ENCODE assay signal across 1 cellular context in the genomic region with DNA sequence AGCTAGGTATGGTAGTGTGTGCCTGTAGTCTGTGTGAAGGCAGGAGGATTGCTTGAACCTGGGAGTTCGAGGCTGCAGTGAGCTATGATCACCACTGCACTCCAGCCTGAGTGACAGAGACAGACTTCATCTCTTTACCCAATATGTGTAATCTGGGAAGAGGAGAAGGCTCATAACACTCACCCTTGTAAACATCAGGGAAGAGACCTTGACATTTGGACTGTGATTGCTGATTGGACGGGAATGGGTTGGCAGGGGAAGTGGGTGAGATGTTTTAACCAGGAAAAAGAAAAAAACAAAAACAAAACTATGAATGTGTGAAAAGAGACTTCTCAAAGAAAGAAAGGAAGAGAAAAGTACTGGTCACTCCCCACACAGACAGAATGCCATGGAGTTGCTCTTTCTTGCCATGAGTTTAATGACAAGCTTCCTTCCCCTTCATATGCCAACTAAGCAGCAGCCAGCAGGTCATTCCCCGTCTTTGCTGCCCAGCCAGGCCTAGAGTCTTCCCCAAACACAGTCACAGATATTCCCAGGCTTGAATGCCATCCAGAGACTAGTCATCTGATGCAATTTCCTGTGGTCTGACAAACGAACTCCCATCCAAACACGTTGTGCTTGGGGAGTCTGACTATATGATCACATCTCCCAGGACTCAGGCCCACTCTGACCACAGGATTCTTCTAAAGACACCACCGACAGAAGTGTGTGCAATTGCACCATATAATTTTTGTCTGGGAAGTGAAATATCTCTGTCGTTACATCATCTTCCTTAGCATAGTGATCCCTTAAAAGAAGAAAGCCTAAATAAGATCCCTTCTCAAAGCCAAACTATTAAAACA.
TF ChIP-seq lines count a peak whose summit lies in the region.

No MANE protein-coding gene starts in this region.

TF ChIP-seq in GM12878, 131 proteins besides CTCF, POLR2A, EP300 and RAD21:
- TF ChIP-seq PKNOX1 (IDR thresholded peaks at IDR 0.05) (0 out of 2 replicates have a peak, but pooled peaks have one; percentile 18), NFYA (IDR thresholded peaks at IDR 0.05; ENCODE audit: borderline replicate concordance, low read depth, low read length) (no peak)
- TF ChIP-seq, protein P1, sequence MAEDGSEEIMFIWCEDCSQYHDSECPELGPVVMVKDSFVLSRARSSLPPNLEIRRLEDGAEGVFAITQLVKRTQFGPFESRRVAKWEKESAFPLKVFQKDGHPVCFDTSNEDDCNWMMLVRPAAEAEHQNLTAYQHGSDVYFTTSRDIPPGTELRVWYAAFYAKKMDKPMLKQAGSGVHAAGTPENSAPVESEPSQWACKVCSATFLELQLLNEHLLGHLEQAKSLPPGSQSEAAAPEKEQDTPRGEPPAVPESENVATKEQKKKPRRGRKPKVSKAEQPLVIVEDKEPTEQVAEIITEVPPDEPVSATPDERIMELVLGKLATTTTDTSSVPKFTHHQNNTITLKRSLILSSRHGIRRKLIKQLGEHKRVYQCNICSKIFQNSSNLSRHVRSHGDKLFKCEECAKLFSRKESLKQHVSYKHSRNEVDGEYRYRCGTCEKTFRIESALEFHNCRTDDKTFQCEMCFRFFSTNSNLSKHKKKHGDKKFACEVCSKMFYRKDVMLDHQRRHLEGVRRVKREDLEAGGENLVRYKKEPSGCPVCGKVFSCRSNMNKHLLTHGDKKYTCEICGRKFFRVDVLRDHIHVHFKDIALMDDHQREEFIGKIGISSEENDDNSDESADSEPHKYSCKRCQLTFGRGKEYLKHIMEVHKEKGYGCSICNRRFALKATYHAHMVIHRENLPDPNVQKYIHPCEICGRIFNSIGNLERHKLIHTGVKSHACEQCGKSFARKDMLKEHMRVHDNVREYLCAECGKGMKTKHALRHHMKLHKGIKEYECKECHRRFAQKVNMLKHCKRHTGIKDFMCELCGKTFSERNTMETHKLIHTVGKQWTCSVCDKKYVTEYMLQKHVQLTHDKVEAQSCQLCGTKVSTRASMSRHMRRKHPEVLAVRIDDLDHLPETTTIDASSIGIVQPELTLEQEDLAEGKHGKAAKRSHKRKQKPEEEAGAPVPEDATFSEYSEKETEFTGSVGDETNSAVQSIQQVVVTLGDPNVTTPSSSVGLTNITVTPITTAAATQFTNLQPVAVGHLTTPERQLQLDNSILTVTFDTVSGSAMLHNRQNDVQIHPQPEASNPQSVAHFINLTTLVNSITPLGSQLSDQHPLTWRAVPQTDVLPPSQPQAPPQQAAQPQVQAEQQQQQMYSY (CRISPR knock-in tag; IDR thresholded peaks at IDR 0.05) = no peak
